Comparison of ENCODE assay signal across 9 cellular contexts in the genomic region with DNA sequence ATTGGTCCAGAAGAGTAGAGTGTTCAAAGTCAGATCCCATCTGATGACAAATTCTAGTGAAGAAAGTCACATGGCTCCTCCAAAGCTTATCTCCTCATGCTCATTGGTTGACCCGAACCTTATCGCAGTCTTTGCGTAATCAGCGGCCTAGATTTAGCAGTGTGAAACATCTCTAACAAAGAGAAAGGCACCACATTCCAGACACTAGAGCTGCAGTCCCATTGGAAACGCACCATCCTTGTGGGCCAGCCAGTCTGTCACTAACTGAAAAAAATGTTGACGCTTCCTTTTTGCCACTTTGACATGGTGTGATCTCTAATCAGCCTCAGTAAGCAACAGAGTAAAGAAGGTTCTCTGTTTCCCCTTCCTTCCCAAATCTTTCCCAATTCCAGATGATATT.
"Had no signal": no experiment of that assay in that cellular context is flagged by ENCODE, and none has a peak within 500 bp of the region (broad histone marks: within the 10 kb centered on the region; RNA-seq: fewer than 3 reads in every experiment).

No MANE protein-coding gene starts in this region.

- H3K27ac ChIP-seq: GM23248 had no signal

- DNase-seq: GM23248, H7, HFFc6, IMR-90, KG1 had no signal

- H3K9me3 Mint-ChIP-seq: HFFc6 had no signal

- H3K9ac ChIP-seq: GM23248 had no signal

- H2AFZ ChIP-seq: GM23248 had no signal

- H3K4me3 Mint-ChIP-seq: HFFc6 had no signal

- H3K4me3 ChIP-seq: GM23248, HAP-1, K562 had no signal

- ATAC-seq: HCT116, K562 had no signal

- H3K27ac Mint-ChIP-seq: HFFc6 had no signal

- H3K4me1 ChIP-seq: HAP-1 had no signal

- FAIRE-seq: HTR-8/SVneo, K562 had no signal

- H3K36me3 ChIP-seq: HAP-1 had no signal

- H3K9me3 ChIP-seq: HAP-1 had no signal
